8 cellular contexts compared by ENCODE assay signal in genomic region chr15:85785887-85786777, GRCh38. TPM values are rescaled to one million over a fixed set of nuclear protein-coding genes. Genes with fewer than 3 reads are reported as not detected.
A peak's percentile ranks its signal among the peaks of the same experiment; 100 is the strongest.
DNase-seq lines count a peak whose midpoint lies in the region; ATAC-seq and TF ChIP-seq lines count a peak whose summit lies in the region.

No MANE protein-coding gene starts in this region.

- in situ Hi-C loops in KBM-7 (cut with MboI; ENCODE audit: low pct_unique_long_range_greater_than_20kb, low sequenced_read_pairs), result no loop called here

- H3K27ac ChIP-seq in breast epithelium (peak overlapping the region; percentile 84 to 86), lower lobe of right lung (no peak overlapping the region)

- DNase-seq in activated effector memory CD4-positive, alpha-beta T cell treated with Interleukin-2 at 50 U/mL for 16 hours, result peak; percentile 6
- DNase-seq in activated effector memory CD4-positive, alpha-beta T cell treated with anti-CD3 and anti-CD28 coated beads, Interleukin-2, amount 50 U/mL, for 16 hours, result no peak
- DNase-seq in NCI-H510A treated with DMSO at 0.1 percent for 48 hours (lab: John Stamatoyannopoulos, UW) (peak; percentile 81), breast epithelium (ENCODE audit: low spot score in 2 of 2) (peak in 1 of 2 donors; percentile 50), lower lobe of right lung (no peak), iPS-NIHi7 (ENCODE audit: extremely low spot score) (no peak), NOMO-1 (lab: John Stamatoyannopoulos, UW; ENCODE audit: unreplicated experiment in 2 of 2) (no peak), KBM-7 (no peak)

- H3K4me3 ChIP-seq in breast epithelium (peak overlapping the region in 1 of 3 donors; percentile 0), lower lobe of right lung (no peak overlapping the region)

- no peaks in the 10 kb centered on the region for H3K9me3 ChIP-seq in breast epithelium
- no peaks in the 10 kb centered on the region for H3K9me3 ChIP-seq in lower lobe of right lung

- intact Hi-C loops in breast epithelium (cut with DNase I; ENCODE audit: low total_unique reads) (no loop called here), lower lobe of right lung (cut with DNase I) (no loop called here)

- H3K36me3 ChIP-seq in breast epithelium (no peaks in the 10 kb centered on the region), lower lobe of right lung (no peaks in the 10 kb centered on the region)

- ATAC-seq in lower lobe of right lung, result peak; percentile 9 to 39

- H3K4me1 ChIP-seq in breast epithelium, result peaks cover 4 to 16% of the 10 kb centered on the region in 2 donors
- peaks cover 22% of the 10 kb centered on the region for H3K4me1 ChIP-seq in lower lobe of right lung

- TF ChIP-seq CTCF in breast epithelium (IDR thresholded peaks at IDR 0.05) (no peak), lower lobe of right lung (IDR thresholded peaks at IDR 0.05) (no peak)

- TF ChIP-seq POLR2A in breast epithelium (IDR thresholded peaks at IDR 0.05), result no peak

- H3K27me3 ChIP-seq in breast epithelium (no peaks in the 10 kb centered on the region), lower lobe of right lung (ENCODE audit: low read depth) (no peaks in the 10 kb centered on the region)

RNA-seq across cellular contexts. Expression of gene KLHL25, which starts 8.6 kb away (rescaled TPM):
- total RNA-seq in breast epithelium (10 to 100 TPM; 10.9 to 21.0 (median 15.1) TPM), lower lobe of right lung (3.0 TPM)

Comparison
In these comparisons a context has a peak if more than half of its experiments do, and no peak if none do; other contexts are left out.
1. DNase-seq: peak in activated effector memory CD4-positive, alpha-beta T cell treated with Interleukin-2 at 50 U/mL for 16 hours (single experiment) and NCI-H510A treated with DMSO at 0.1 percent for 48 hours (single experiment); none in activated effector memory CD4-positive, alpha-beta T cell treated with anti-CD3 and anti-CD28 coated beads, Interleukin-2, amount 50 U/mL, for 16 hours (single experiment), lower lobe of right lung (single experiment), iPS-NIHi7 (single experiment), NOMO-1 (0 of 2) and KBM-7 (single experiment).